In genomic region chr3:112390783-112391641, GRCh38 we compare ENCODE assay signal across 8 cellular contexts. TPM values are rescaled to one million over a fixed set of nuclear protein-coding genes. Genes with fewer than 3 reads are reported as not detected.
DNase-seq lines count a peak whose midpoint lies in the region; TF ChIP-seq lines count a peak whose summit lies in the region.

No MANE protein-coding gene starts in this region.

- H3K4me3 Mint-ChIP-seq in activated CD4-positive, alpha-beta T cell treated with anti-CD3 and anti-CD28 coated beads, Interleukin-2, amount 10 ng/mL, durations not matched to agents 24 days and 14 days, result peak overlapping the region; percentile 36
- H3K4me3 Mint-ChIP-seq in neural crest cell, result peak overlapping the region; percentile 6

- no peaks in the 10 kb centered on the region for H3K27me3 Mint-ChIP-seq in activated CD4-positive, alpha-beta T cell treated with anti-CD3 and anti-CD28 coated beads, Interleukin-2, amount 10 ng/mL, durations not matched to agents 24 days and 14 days
- H3K27me3 Mint-ChIP-seq in neural crest cell (ENCODE audit: low read depth), result no peaks in the 10 kb centered on the region

- H3K4me1 Mint-ChIP-seq in activated CD4-positive, alpha-beta T cell treated with anti-CD3 and anti-CD28 coated beads, Interleukin-2, amount 10 ng/mL, durations not matched to agents 24 days and 14 days, result peaks cover 44% of the 10 kb centered on the region
- peaks cover 56% of the 10 kb centered on the region for H3K4me1 Mint-ChIP-seq in neural crest cell

- peak overlapping the region; percentile 79 for H3K27ac Mint-ChIP-seq in activated CD4-positive, alpha-beta T cell treated with anti-CD3 and anti-CD28 coated beads, Interleukin-2, amount 10 ng/mL, durations not matched to agents 24 days and 14 days
- peak overlapping the region; percentile 93 for H3K27ac Mint-ChIP-seq in neural crest cell (ENCODE audit: unreplicated experiment)

- no peaks in the 10 kb centered on the region for H3K27me3 ChIP-seq in SJSA1 (replicated peaks)

- peak overlapping the region; percentile 97 for H3K27ac ChIP-seq in SJSA1

- H3K36me3 Mint-ChIP-seq in activated CD4-positive, alpha-beta T cell treated with anti-CD3 and anti-CD28 coated beads, Interleukin-2, amount 10 ng/mL, durations not matched to agents 24 days and 14 days (ENCODE audit: low read depth), result peaks cover 5% of the 10 kb centered on the region
- H3K36me3 Mint-ChIP-seq in neural crest cell (ENCODE audit: low read depth), result peaks cover 8% of the 10 kb centered on the region

- TF ChIP-seq CTCF in neural crest cell (conservative IDR thresholded peaks at IDR 0.05), result no peak

- peaks cover 43% of the 10 kb centered on the region for H3K4me1 ChIP-seq in SJSA1 (replicated peaks)

- intact Hi-C loops in activated CD4-positive, alpha-beta T cell treated with anti-CD3 and anti-CD28 coated beads, Interleukin-2, amount 10 ng/mL, durations not matched to agents 24 days and 14 days (cut with micrococcal nuclease), result loop anchor here (2.0 to 5.0 kb wide), 4 partner anchors 16 to 126 kb away; no protein-coding TSS in a partner anchor

- no peaks in the 10 kb centered on the region for H3K36me3 ChIP-seq in SJSA1

- peaks cover 4% of the 10 kb centered on the region; the same call in 1 of the 2 replicates for H3K9me3 ChIP-seq in SJSA1 (replicated peaks)

- H3K9me3 Mint-ChIP-seq in activated CD4-positive, alpha-beta T cell treated with anti-CD3 and anti-CD28 coated beads, Interleukin-2, amount 10 ng/mL, durations not matched to agents 24 days and 14 days, result peaks cover 11% of the 10 kb centered on the region
- H3K9me3 Mint-ChIP-seq in neural crest cell, result peaks cover 7% of the 10 kb centered on the region

- H3K4me3 ChIP-seq in SJSA1, result no peak overlapping the region

- peak; percentile 73 for DNase-seq in activated CD4-positive, alpha-beta T cell treated with anti-CD3 and anti-CD28 coated beads, Interleukin-2, amount 10 ng/mL, durations not matched to agents 24 days and 14 days
- DNase-seq in activated CD4-positive, alpha-beta T cell treated with anti-CD3 and anti-CD28 coated beads for 4 hours, result no peak
- DNase-seq in SJSA1 (ENCODE audit: low read depth in 1 of 2, low spot score in 2 of 2) (peak; percentile 87 to 93), fibroblast of gingiva (ENCODE audit: low read depth) (peak; percentile 72), neural crest cell (ENCODE audit: low read depth, low spot score) (peak; percentile 12), NOMO-1 treated with DMSO at 0.1 percent for 48 hours (lab: John Stamatoyannopoulos, UW; ENCODE audit: unreplicated experiment) (no peak), SKM-1 treated with dmso at 0.1 percent for 144 hours (lab: John Stamatoyannopoulos, UW; ENCODE audit: unreplicated experiment) (no peak), DMS53 treated with DMSO at 0.1 percent for 48 hours (lab: John Stamatoyannopoulos, UW; ENCODE audit: unreplicated experiment) (no peak)

RNA-seq across cellular contexts. Expression of gene CD200, which starts 58.1 kb away (rescaled TPM):
- 144 and 151 TPM in 2 replicates for total RNA-seq in activated CD4-positive, alpha-beta T cell treated with anti-CD3 and anti-CD28 coated beads, Interleukin-2, amount 10 ng/mL, durations not matched to agents 24 days and 14 days
- total RNA-seq in SJSA1 (2014; rRNA removed; shearing (Covaris generic)), result not detected in 2 replicates
- 66.7 and 67.0 TPM in 2 replicates for total RNA-seq in neural crest cell

Comparison
In these comparisons a context has a peak if more than half of its experiments do, and no peak if none do; other contexts are left out.
1. DNase-seq: peak in activated CD4-positive, alpha-beta T cell treated with anti-CD3 and anti-CD28 coated beads, Interleukin-2, amount 10 ng/mL, durations not matched to agents 24 days and 14 days (single experiment), SJSA1 (2 of 2), fibroblast of gingiva (single experiment) and neural crest cell (single experiment); none in activated CD4-positive, alpha-beta T cell treated with anti-CD3 and anti-CD28 coated beads for 4 hours (0 of 2), NOMO-1 treated with DMSO at 0.1 percent for 48 hours (single experiment), SKM-1 treated with dmso at 0.1 percent for 144 hours (single experiment) and DMS53 treated with DMSO at 0.1 percent for 48 hours (single experiment).
2. RNA of gene CD200, which starts 58.1 kb away (total RNA-seq): 144 to 151 TPM in activated CD4-positive, alpha-beta T cell treated with anti-CD3 and anti-CD28 coated beads, Interleukin-2, amount 10 ng/mL, durations not matched to agents 24 days and 14 days and 66.7 to 67.0 TPM in neural crest cell; not detected in SJSA1; every median in the first group is over 10 times any median in the second.